In genomic region chr1:14844359-14844758, GRCh38 we compare ENCODE assay signal across 23 cellular contexts.
"Had no signal": no experiment of that assay in that cellular context is flagged by ENCODE, and none has a peak within 500 bp of the region (broad histone marks: within the 10 kb centered on the region; RNA-seq: fewer than 3 reads in every experiment).

No MANE protein-coding gene starts in this region.

- H3K4me1 Mint-ChIP-seq: IgD-negative memory B cell had no signal

- H3K27ac Mint-ChIP-seq: IgD-negative memory B cell had no signal

- FAIRE-seq: HepG2, RCC 7860 had no signal

- DNase-seq: KBM-7, MV-4-11, NCI-H1048, NCI-H1105, NCI-H1417, NCI-H1436 treated with DMSO at 0.1 percent for 48 hours, NCI-H1694 treated with DMSO at 0.1 percent for 48 hours, NCI-H1930, NCI-H2081 treated with DMSO at 0.1 percent for 48 hours, NCI-H2227 treated with DMSO at 0.1 percent for 48 hours, NCI-H446, NCI-H510A, NCI-H524 treated with DMSO at 0.1 percent for 48 hours, NCI-H69, NCI-H774, Right ventricle myocardium superior, RPMI8226, SIG-M5, SK-N-SH, SW 1271 had no signal
